Comparison of ENCODE assay signal across 14 cellular contexts in genomic region chr13:101423872-101424271, GRCh38. TPM values are rescaled to one million over a fixed set of nuclear protein-coding genes. Genes with fewer than 3 reads are reported as not detected.
DNase-seq lines count a peak whose midpoint lies in the region; TF ChIP-seq lines count a peak whose summit lies in the region.
"Had no signal": no experiment of that assay in that cellular context is flagged by ENCODE, and none has a peak within 500 bp of the region (broad histone marks: within the 10 kb centered on the region; RNA-seq: fewer than 3 reads in every experiment).

No MANE protein-coding gene starts in this region.

- no peaks in the 10 kb centered on the region for H3K79me2 ChIP-seq in OCI-LY7 (ENCODE audit: insufficient read depth, low read depth, low read length)

- no peaks in the 10 kb centered on the region for H3K9me3 Mint-ChIP-seq in osteocyte (ENCODE audit: unreplicated experiment)
- H3K9me3 Mint-ChIP-seq: H9 had no signal

- peaks cover 2% of the 10 kb centered on the region for H3K36me3 Mint-ChIP-seq in osteocyte (ENCODE audit: unreplicated experiment)

- no peaks in the 10 kb centered on the region for H3K4me1 ChIP-seq in OCI-LY7 (ENCODE audit: insufficient read depth, low read length, poor library complexity, severe bottlenecking)
- H3K4me1 ChIP-seq: Peyer's patch had no signal

- no TSS peak for BruUV-seq in OCI-LY7 (replicated peaks; lab: Mats Ljungman, UMichigan)

- H3K27ac Mint-ChIP-seq in osteocyte (ENCODE audit: unreplicated experiment): peak overlapping the region; percentile 57
- H3K27ac Mint-ChIP-seq: H9 had no signal

- H3K9me2 ChIP-seq in OCI-LY7 (ENCODE audit: insufficient read depth, low read length): no peaks in the 10 kb centered on the region

- H3K27me3 Mint-ChIP-seq in osteocyte (ENCODE audit: unreplicated experiment): no peaks in the 10 kb centered on the region

- H3K27ac ChIP-seq in caudate nucleus (ENCODE audit: low read depth, low read length) (peak overlapping the region; percentile 99), OCI-LY7 (ENCODE audit: low read depth, low read length, poor library complexity, severe bottlenecking) (no peak overlapping the region)
- H3K27ac ChIP-seq: Peyer's patch had no signal

- no peak overlapping the region for H2AFZ ChIP-seq in OCI-LY7 (ENCODE audit: low read length)

- no peak overlapping the region for H3K4me3 ChIP-seq in OCI-LY7 (ENCODE audit: low read depth, low read length, poor library complexity, severe bottlenecking)
- H3K4me3 ChIP-seq: MG63, Peyer's patch had no signal

- H3K4me2 ChIP-seq in OCI-LY7 (ENCODE audit: low read length): no peak overlapping the region

- intact Hi-C loops in OCI-LY7 (cut with micrococcal nuclease; ENCODE audit: unreplicated experiment): no loop called here

- peaks cover 37% of the 10 kb centered on the region for H3K4me1 Mint-ChIP-seq in osteocyte (ENCODE audit: unreplicated experiment)

- no peak overlapping the region for H3K4me3 Mint-ChIP-seq in osteocyte (ENCODE audit: unreplicated experiment)
- H3K4me3 Mint-ChIP-seq: H9 had no signal

- no peak for TF ChIP-seq CTCF in osteocyte (IDR thresholded peaks at IDR 0.05)
- no peak for TF ChIP-seq CTCF in OCI-LY7 (conservative IDR thresholded peaks at IDR 0.05; ENCODE audit: low read length)

- CTCF ChIA-PET in OCI-LY7 (lab: Charles Lee; ENCODE audit: unreplicated experiment): no interaction called here

- no peaks in the 10 kb centered on the region for H3K9me3 ChIP-seq in OCI-LY7 (ENCODE audit: low read length)
- H3K9me3 ChIP-seq: Peyer's patch had no signal

- H3K36me3 ChIP-seq in OCI-LY7 (ENCODE audit: insufficient read depth, low read length): no peaks in the 10 kb centered on the region
- H3K36me3 ChIP-seq: MG63, Peyer's patch had no signal

- peak; percentile 28 for DNase-seq in COLO829 (ENCODE audit: low spot score)
- peak; percentile 88 for DNase-seq in NCI-H2171 treated with DMSO at 0.1 percent for 48 hours (lab: John Stamatoyannopoulos, UW)
- no peak for DNase-seq in caudate nucleus (lab: John Stamatoyannopoulos, UW)
- no peak for DNase-seq in osteocyte (ENCODE audit: extremely low spot score, unreplicated experiment)
- DNase-seq in OCI-LY7 (ENCODE audit: low spot score): no peak
- DNase-seq in activated CD8-positive, alpha-beta memory T cell treated with anti-CD3 and anti-CD28 coated beads for 24 hours: no peak
- no peak for DNase-seq in dedifferentiated amniotic fluid mesenchymal stem cell (ENCODE audit: extremely low spot score)
- DNase-seq: DND-41, H9, MG63, NCI-H1092, NCI-H1694, NCI-H774, Peyer's patch had no signal

- POLR2A ChIA-PET in OCI-LY7 (lab: Charles Lee): no interaction called here

- no peaks in the 10 kb centered on the region for H4K20me1 ChIP-seq in OCI-LY7 (ENCODE audit: insufficient read depth, low read length)

RNA-seq across cellular contexts. Expression of gene NALCN, which starts 7.6 kb away (rescaled TPM):
- total RNA-seq in osteocyte (58.3 and 58.8 TPM in 2 replicates), OCI-LY7 (2022) (not detected in 2 replicates)
- total RNA-seq in OCI-LY7 (2014; rRNA removed; shearing (Covaris generic)): not detected in 2 replicates

RNA-seq across cellular contexts. Expression of gene ITGBL1, which starts 28.6 kb away (rescaled TPM):
- total RNA-seq in osteocyte (1,450 and 1,519 TPM in 2 replicates), OCI-LY7 (2022) (not detected in 2 replicates)
- not detected in 2 replicates for total RNA-seq in OCI-LY7 (2014; rRNA removed; shearing (Covaris generic))
- total RNA-seq: H9 had no signal

Comparison
In these comparisons a context has a peak if more than half of its experiments do, and no peak if none do; other contexts are left out.
1. DNase-seq: peak in COLO829 (single experiment) and NCI-H2171 treated with DMSO at 0.1 percent for 48 hours (single experiment); none in caudate nucleus (0 of 61), osteocyte (single experiment), OCI-LY7 (single experiment), activated CD8-positive, alpha-beta memory T cell treated with anti-CD3 and anti-CD28 coated beads for 24 hours (single experiment) and dedifferentiated amniotic fluid mesenchymal stem cell (single experiment).
2. RNA of gene NALCN, which starts 7.6 kb away (total RNA-seq): 58.3 to 58.8 TPM in osteocyte; not detected in OCI-LY7; every median in the first group is over 10 times any median in the second.
3. RNA of gene ITGBL1, which starts 28.6 kb away (total RNA-seq): 1,450 to 1,519 TPM in osteocyte; not detected in OCI-LY7; every median in the first group is over 1,000 times any median in the second.